1 cellular context compared by ENCODE assay signal in the genomic region with DNA sequence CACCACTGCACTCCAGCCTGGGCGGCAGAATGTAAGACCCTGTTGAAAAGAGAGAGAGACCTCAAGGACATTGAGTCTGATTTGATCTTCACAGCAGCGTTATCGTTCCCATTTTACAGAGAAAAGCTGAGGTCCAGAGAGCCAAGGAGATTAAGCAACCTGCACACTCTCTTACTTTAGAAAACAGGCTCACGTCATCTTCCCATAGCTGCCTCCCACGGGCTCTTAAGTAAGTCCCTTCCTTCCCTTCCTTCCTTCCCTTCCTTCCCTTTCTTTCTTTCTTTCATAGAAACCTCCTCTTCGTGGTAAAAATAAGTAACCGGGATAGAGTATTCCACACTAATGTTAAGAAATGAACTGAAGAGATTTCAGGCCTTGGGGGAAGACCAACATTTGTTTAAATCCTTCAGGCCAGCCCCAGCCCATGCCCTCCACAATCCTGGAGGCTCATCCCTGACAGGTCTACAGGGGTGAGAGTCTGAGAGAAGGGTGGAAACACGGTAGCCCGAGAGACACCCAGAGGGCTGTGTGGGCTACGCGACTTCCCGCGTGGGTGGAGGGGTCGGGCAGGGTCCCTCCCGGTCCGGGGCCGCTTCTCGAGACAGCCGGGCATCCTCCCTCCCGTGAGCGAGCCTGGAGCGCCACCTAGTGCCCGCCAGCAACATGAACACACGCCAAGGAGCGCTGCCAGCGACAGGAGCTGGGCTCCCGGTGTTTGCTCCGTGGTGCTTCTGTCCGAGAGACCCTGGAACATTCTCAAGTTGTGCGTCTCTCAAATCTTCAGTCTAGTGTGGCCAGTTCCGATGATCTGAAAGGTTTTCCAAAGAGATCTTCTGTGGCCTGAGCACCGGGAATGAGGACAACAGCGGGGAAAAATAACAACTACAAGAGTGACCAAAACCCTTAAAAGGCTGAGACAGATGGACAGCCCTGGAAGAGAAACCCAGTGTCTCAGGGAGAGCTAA.
TF ChIP-seq lines count a peak whose summit lies in the region.

No MANE protein-coding gene starts in this region.

TF ChIP-seq in K562, 482 proteins besides CTCF, POLR2A, EP300 and RAD21 (continued from another document):
- TF ChIP-seq ARID3B (CRISPR knock-in tag; IDR thresholded peaks at IDR 0.05; ENCODE audit: borderline replicate concordance) (no peak), JUND (IDR thresholded peaks at IDR 0.05; ENCODE audit: borderline replicate concordance, low read depth, low read length) (0 out of 2 replicates have a peak, but pooled peaks have one; percentile 5), JUND (tag; IDR thresholded peaks at IDR 0.05; ENCODE audit: borderline replicate concordance, low read depth, low read length) (no peak)
- TF ChIP-seq, protein P1, sequence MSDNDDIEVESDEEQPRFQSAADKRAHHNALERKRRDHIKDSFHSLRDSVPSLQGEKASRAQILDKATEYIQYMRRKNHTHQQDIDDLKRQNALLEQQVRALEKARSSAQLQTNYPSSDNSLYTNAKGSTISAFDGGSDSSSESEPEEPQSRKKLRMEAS (CRISPR knock-in tag; IDR thresholded peaks at IDR 0.05): no peak
